ENCODE assay signal across 8 cellular contexts in the genomic region with DNA sequence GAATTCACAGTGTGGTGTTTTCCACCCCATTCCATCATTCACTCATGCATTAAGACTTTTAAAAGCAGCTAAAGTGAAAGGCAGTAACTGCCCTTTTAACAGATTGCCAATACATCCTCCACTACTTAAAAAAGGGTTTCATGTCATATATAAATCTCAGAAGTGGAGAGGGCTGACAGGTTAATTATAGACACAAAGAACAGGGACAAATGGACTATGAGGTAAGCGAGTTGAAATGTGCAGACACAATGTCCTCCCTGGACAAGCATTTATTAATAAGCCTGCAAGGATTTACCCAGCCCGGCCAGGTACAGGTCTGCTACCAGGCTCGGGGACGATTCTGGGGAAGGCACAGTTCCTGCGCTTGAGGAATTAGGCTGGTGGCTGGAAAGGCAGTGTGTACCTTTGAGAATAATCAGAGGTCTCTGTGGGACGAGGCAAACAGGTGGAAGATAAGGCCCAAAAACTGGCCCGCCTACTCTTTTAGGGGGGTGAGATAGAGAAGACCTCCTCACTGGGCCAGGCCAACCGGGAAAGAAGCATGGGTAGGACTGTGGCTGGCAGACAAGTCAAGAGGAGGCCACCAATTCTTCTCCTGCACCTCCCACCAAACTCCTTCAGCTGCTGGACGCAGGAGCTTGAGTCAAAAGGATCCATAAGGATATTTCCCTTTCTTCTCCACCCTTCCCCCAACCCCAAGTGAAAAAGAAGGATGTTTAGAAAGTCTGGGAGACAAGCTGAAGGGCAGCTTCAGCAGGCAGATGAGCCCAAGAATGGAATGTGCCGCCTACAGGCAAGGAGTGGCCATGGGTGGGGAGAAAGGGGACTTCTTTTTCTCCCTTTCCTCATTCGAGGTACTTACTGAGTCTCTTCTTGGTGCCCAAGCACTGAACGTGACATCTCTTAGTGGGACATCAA. TPM values are rescaled to one million over a fixed set of nuclear protein-coding genes. Genes with fewer than 3 reads are reported as not detected.
DNase-seq lines count a peak whose midpoint lies in the region; ATAC-seq lines count a peak whose summit lies in the region.

No MANE protein-coding gene starts in this region.

- H3K36me3 ChIP-seq in iPS-20b (ENCODE audit: insufficient read depth, low read depth, low read length) (peaks cover 4% of the 10 kb centered on the region; the same call in 1 of the 2 replicates), subcutaneous abdominal adipose tissue (ENCODE audit: control insufficient read depth in 5 of 5, insufficient read depth in 5 of 5, low read length in 5 of 5) (no peaks in the 10 kb centered on the region)

- H3K9me3 Mint-ChIP-seq in activated naive CD8-positive, alpha-beta T cell treated with anti-CD3 and anti-CD28 coated beads, Interleukin-2, amount 10 ng/mL, durations not matched to agents 7 days and 5 days: no peaks in the 10 kb centered on the region

- peak overlapping the region; percentile 77 for H3K4me3 ChIP-seq in iPS-20b (ENCODE audit: low read length)
- peak overlapping the region; percentile 72 to 92 (median 87) for H3K4me3 ChIP-seq in subcutaneous abdominal adipose tissue (ENCODE audit: low read depth in 1 of 5, low read length in 5 of 5)

- peak overlapping the region; percentile 25 for H3K4me3 Mint-ChIP-seq in activated naive CD8-positive, alpha-beta T cell treated with anti-CD3 and anti-CD28 coated beads, Interleukin-2, amount 10 ng/mL, durations not matched to agents 7 days and 5 days

- POLR2A ChIA-PET in activated naive CD8-positive, alpha-beta T cell treated with anti-CD3 and anti-CD28 coated beads, Interleukin-2, amount 10 ng/mL, durations not matched to agents 7 days and 5 days (lab: Charles Lee): interaction anchor here (0.6 kb wide), 1 partner anchor 34 kb away, joined by 3 read pairs; no protein-coding TSS in a partner anchor

- H3K27me3 Mint-ChIP-seq in activated naive CD8-positive, alpha-beta T cell treated with anti-CD3 and anti-CD28 coated beads, Interleukin-2, amount 10 ng/mL, durations not matched to agents 7 days and 5 days: peaks cover 60% of the 10 kb centered on the region

- DNase-seq in DMS153 treated with DMSO at 0.1 percent for 48 hours (lab: John Stamatoyannopoulos, UW; ENCODE audit: unreplicated experiment): peak; percentile 93
- peak; percentile 78 for DNase-seq in LoVo (ENCODE audit: low spot score)
- no peak for DNase-seq in activated naive CD8-positive, alpha-beta T cell treated with anti-CD3 and anti-CD28 coated beads, Interleukin-2, amount 10 ng/mL, durations not matched to agents 7 days and 5 days
- no peak for DNase-seq in NCI-H524 (lab: John Stamatoyannopoulos, UW)
- DNase-seq in NCI-H2107 (lab: John Stamatoyannopoulos, UW): no peak
- no peak for DNase-seq in activated CD4-positive, alpha-beta T cell treated with anti-CD3 and anti-CD28 coated beads, Interleukin-2, amount 50 U/mL, for 1 hour

- peaks cover 20% of the 10 kb centered on the region for H3K4me1 Mint-ChIP-seq in activated naive CD8-positive, alpha-beta T cell treated with anti-CD3 and anti-CD28 coated beads, Interleukin-2, amount 10 ng/mL, durations not matched to agents 7 days and 5 days

- peak overlapping the region; percentile 3 for H3K27ac Mint-ChIP-seq in activated naive CD8-positive, alpha-beta T cell treated with anti-CD3 and anti-CD28 coated beads, Interleukin-2, amount 10 ng/mL, durations not matched to agents 7 days and 5 days

- H3K4me1 ChIP-seq in iPS-20b (ENCODE audit: insufficient read depth, low read length) (peaks cover 32% of the 10 kb centered on the region), subcutaneous abdominal adipose tissue (ENCODE audit: control insufficient read depth in 5 of 5, insufficient read depth in 5 of 5, low read length in 5 of 5) (peaks cover 5 to 51% (median 41%) of the 10 kb centered on the region in 5 donors)

- H3K36me3 Mint-ChIP-seq in activated naive CD8-positive, alpha-beta T cell treated with anti-CD3 and anti-CD28 coated beads, Interleukin-2, amount 10 ng/mL, durations not matched to agents 7 days and 5 days: no peaks in the 10 kb centered on the region

- H3K27me3 ChIP-seq in iPS-20b (ENCODE audit: insufficient read depth, low read length) (peaks cover 30% of the 10 kb centered on the region), subcutaneous abdominal adipose tissue (ENCODE audit: control insufficient read depth in 5 of 5, insufficient read depth in 4 of 5, low read length in 5 of 5) (no peaks in the 10 kb centered on the region)

- H3K9me3 ChIP-seq in iPS-20b (ENCODE audit: insufficient read depth, low read depth, low read length) (no peaks in the 10 kb centered on the region), subcutaneous abdominal adipose tissue (ENCODE audit: control insufficient read depth in 5 of 5, low read length in 5 of 5) (no peaks in the 10 kb centered on the region)

- no peak for ATAC-seq in activated naive CD8-positive, alpha-beta T cell treated with anti-CD3 and anti-CD28 coated beads, Interleukin-2, amount 10 ng/mL, durations not matched to agents 7 days and 5 days (ENCODE audit: low read depth)

- H3K9ac ChIP-seq in iPS-20b (ENCODE audit: low read depth, low read length) (peak overlapping the region; percentile 77; the same call in 1 of the 2 replicates), subcutaneous abdominal adipose tissue (ENCODE audit: low read length in 5 of 5) (peak overlapping the region; percentile 19 to 84 (median 83))

- H3K27ac ChIP-seq in iPS-20b (ENCODE audit: low read length): no peak overlapping the region
- H3K27ac ChIP-seq in subcutaneous abdominal adipose tissue (ENCODE audit: low read depth, low read length): peak overlapping the region; percentile 58

RNA-seq across cellular contexts. Expression of a gene that starts 1.5 kb away (rescaled TPM):
- 10 to 100 TPM; 10.0 to 11.7 TPM for total RNA-seq in activated naive CD8-positive, alpha-beta T cell treated with anti-CD3 and anti-CD28 coated beads, Interleukin-2, amount 10 ng/mL, durations not matched to agents 7 days and 5 days

Comparison
In these comparisons a context has a peak if more than half of its experiments do, and no peak if none do; other contexts are left out.
1. DNase-seq: peak in DMS153 treated with DMSO at 0.1 percent for 48 hours (single experiment) and LoVo (single experiment); none in activated naive CD8-positive, alpha-beta T cell treated with anti-CD3 and anti-CD28 coated beads, Interleukin-2, amount 10 ng/mL, durations not matched to agents 7 days and 5 days (single experiment), NCI-H524 (0 of 2), NCI-H2107 (single experiment) and activated CD4-positive, alpha-beta T cell treated with anti-CD3 and anti-CD28 coated beads, Interleukin-2, amount 50 U/mL, for 1 hour (single experiment).